In genomic region chr2:102488063-102488462, GRCh38 we compare ENCODE assay signal across 13 cellular contexts. TPM values are rescaled to one million over a fixed set of nuclear protein-coding genes. Genes with fewer than 3 reads are reported as not detected.
DNase-seq lines count a peak whose midpoint lies in the region; ATAC-seq and TF ChIP-seq lines count a peak whose summit lies in the region.
"Had no signal": no experiment of that assay in that cellular context is flagged by ENCODE, and none has a peak within 500 bp of the region (broad histone marks: within the 10 kb centered on the region; RNA-seq: fewer than 3 reads in every experiment).

No MANE protein-coding gene starts in this region.

- intact Hi-C loops in esophagus muscularis mucosa (cut with DNase I) = no loop called here
- intact Hi-C loops in natural killer cell (cut with micrococcal nuclease) = no loop called here
- intact Hi-C loops in posterior vena cava (cut with DNase I) = no loop called here

- 48% methylated on average over 5 of the region's 5 CpGs for WGBS in esophagus muscularis mucosa

- peak; percentile 19 for DNase-seq in DMS53 treated with DMSO at 0.1 percent for 48 hours (lab: John Stamatoyannopoulos, UW; ENCODE audit: unreplicated experiment)
- DNase-seq in RWPE2 (ENCODE audit: low spot score) = no peak
- peak; percentile 75 for DNase-seq in esophagus muscularis mucosa (ENCODE audit: extremely low spot score)
- peak; percentile 56 for DNase-seq in non-pigmented ciliary epithelial cell (ENCODE audit: low read depth)
- no peak for DNase-seq in natural killer cell
- DNase-seq in SHP77 (lab: John Stamatoyannopoulos, UW) = no peak
- DNase-seq in posterior vena cava (ENCODE audit: low spot score) = no peak
- DNase-seq: immature natural killer cell, WERI-Rb-1 had no signal

- H3K9me3 ChIP-seq in RWPE2 (ENCODE audit: severe bottlenecking) (no peaks in the 10 kb centered on the region), esophagus muscularis mucosa (no peaks in the 10 kb centered on the region)

- no peak overlapping the region for H3K4me3 Mint-ChIP-seq in natural killer cell
- H3K4me3 Mint-ChIP-seq: activated T-helper 1 cell treated with anti-CD3 and anti-CD28 coated beads, Interleukin-12 subunit alpha, Interleukin-12 subunit beta, Interleukin-2, Interleukin-4 antibody, amounts not matched to agents 30 ng/mL and 10 ng/mL and 1 ng/mL, durations not matched to agents 14 hours and 24 hours and 36 hours had no signal

- peak; percentile 88 for ATAC-seq in RWPE2 (ENCODE audit: low read depth)
- ATAC-seq in GM18873 (IDR thresholded peaks at IDR 0.05; ENCODE audit: low FRiP score, unreplicated experiment) = no peak
- ATAC-seq in natural killer cell = no peak

- no peaks in the 10 kb centered on the region for H3K9me3 Mint-ChIP-seq in natural killer cell

- peaks cover 0 to under 1% of the 10 kb centered on the region in 2 donors for H3K27me3 Mint-ChIP-seq in natural killer cell (ENCODE audit: low read depth in 2 of 2)

- peaks cover 51% of the 10 kb centered on the region in 2 donors for H3K4me1 Mint-ChIP-seq in natural killer cell

- TF ChIP-seq CTCF in RWPE2 (IDR thresholded peaks at IDR 0.05; ENCODE audit: poor library complexity, severe bottlenecking) (no peak), esophagus muscularis mucosa (IDR thresholded peaks at IDR 0.05) (no peak), natural killer cell (IDR thresholded peaks at IDR 0.05) (no peak)

- H3K36me3 ChIP-seq in RWPE2 (ENCODE audit: low read depth) (no peaks in the 10 kb centered on the region), esophagus muscularis mucosa (no peaks in the 10 kb centered on the region)
- H3K36me3 ChIP-seq: WERI-Rb-1 had no signal

- H3K27ac ChIP-seq in RWPE2 (ENCODE audit: poor library complexity, severe bottlenecking) (peak overlapping the region; percentile 33), esophagus muscularis mucosa (replicated peaks in 1 of 4) (no peak overlapping the region)
- H3K27ac ChIP-seq: WERI-Rb-1 had no signal

- H3K4me1 ChIP-seq in RWPE2 (ENCODE audit: insufficient read depth, poor library complexity, severe bottlenecking) = peaks cover 13% of the 10 kb centered on the region
- H3K4me1 ChIP-seq in esophagus muscularis mucosa = no peaks in the 10 kb centered on the region

- no peak for TF ChIP-seq POLR2A in esophagus muscularis mucosa (IDR thresholded peaks at IDR 0.05; ENCODE audit: low read depth)

- no peak overlapping the region for H3K27ac Mint-ChIP-seq in natural killer cell
- H3K27ac Mint-ChIP-seq: activated T-helper 1 cell treated with anti-CD3 and anti-CD28 coated beads, Interleukin-12 subunit alpha, Interleukin-12 subunit beta, Interleukin-2, Interleukin-4 antibody, amounts not matched to agents 30 ng/mL and 10 ng/mL and 1 ng/mL, durations not matched to agents 14 hours and 24 hours and 36 hours; immature natural killer cell; progenitor cell of endocrine pancreas had no signal

- no peaks in the 10 kb centered on the region for H3K27me3 ChIP-seq in RWPE2 (ENCODE audit: insufficient read depth, poor library complexity, severe bottlenecking)
- H3K27me3 ChIP-seq in esophagus muscularis mucosa = peaks cover 0 to 13% (median 0%) of the 10 kb centered on the region in 4 donors

- H3K36me3 Mint-ChIP-seq in natural killer cell = peaks cover 5% of the 10 kb centered on the region

- H3K4me3 ChIP-seq in RWPE2 (ENCODE audit: severe bottlenecking) (no peak overlapping the region), esophagus muscularis mucosa (no peak overlapping the region)

- no peak for TF ChIP-seq EP300 in esophagus muscularis mucosa (IDR thresholded peaks at IDR 0.05)

RNA-seq across cellular contexts. Expression of gene SLC9A4, which starts 15.0 kb away (rescaled TPM):
- total RNA-seq in esophagus muscularis mucosa = not detected
- total RNA-seq in natural killer cell = under 1 TPM in 2 of 3 donors, not detected in 1; 0.19 to 0.38 TPM
- under 1 TPM in 1 of 2 donors, not detected in 1; 0.14 TPM for total RNA-seq in posterior vena cava
- total RNA-seq: activated T-helper 1 cell treated with anti-CD3 and anti-CD28 coated beads, Interleukin-12 subunit alpha, Interleukin-12 subunit beta, Interleukin-2, Interleukin-4 antibody, amounts not matched to agents 30 ng/mL and 10 ng/mL and 1 ng/mL, durations not matched to agents 14 hours and 24 hours and 36 hours; dermis microvascular lymphatic vessel endothelial cell had no signal

Comparison
In these comparisons a context has a peak if more than half of its experiments do, and no peak if none do; other contexts are left out.
1. DNase-seq: peak in DMS53 treated with DMSO at 0.1 percent for 48 hours (single experiment), esophagus muscularis mucosa (single experiment) and non-pigmented ciliary epithelial cell (single experiment); none in RWPE2 (single experiment), natural killer cell (single experiment), SHP77 (0 of 2) and posterior vena cava (single experiment).